7 cellular contexts compared by ENCODE assay signal in the genomic region with DNA sequence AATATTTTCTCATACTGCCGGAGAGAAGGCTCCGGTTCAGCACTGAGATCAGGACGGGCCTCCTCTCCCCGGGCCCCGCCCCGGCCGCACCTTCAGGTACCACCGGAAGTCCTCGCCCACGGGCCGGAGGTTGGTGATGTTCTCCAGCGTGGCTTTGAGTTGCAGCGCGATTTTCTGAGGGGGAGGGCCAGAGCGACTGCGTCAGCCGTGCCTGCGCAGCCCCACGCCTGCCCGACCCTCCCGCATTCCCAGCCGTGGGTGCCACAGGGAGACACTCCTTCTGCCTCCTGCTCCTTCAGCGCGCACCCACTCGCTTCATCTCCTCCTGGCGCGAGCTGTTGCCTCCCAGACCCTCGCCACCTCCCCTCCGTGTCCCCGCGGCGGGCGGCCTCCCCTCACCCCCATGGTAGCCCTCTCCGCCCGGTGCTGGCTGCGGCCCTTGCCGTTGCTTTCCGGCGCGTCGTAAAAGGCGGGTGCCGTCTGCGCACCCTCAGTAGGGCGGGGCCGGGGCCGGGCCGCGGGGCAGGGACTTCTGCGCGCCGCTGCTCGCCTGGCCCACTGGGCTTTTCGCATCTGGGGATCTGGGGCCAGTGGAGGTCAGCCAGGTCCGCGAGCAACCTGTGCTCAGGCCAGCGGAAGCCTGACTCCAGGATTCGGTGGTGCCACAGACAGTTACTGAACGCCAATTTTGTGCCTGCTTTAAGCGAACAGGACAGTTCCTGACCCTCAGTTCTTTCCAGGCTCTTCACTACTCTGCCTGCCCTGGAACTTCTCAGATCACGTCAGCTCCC. TPM values are rescaled to one million over a fixed set of nuclear protein-coding genes. Genes with fewer than 3 reads are reported as not detected.
DNase-seq lines count a peak whose midpoint lies in the region; ATAC-seq and TF ChIP-seq lines count a peak whose summit lies in the region.

CZIB (minus strand) TSS at position 464 of the 791 bp plus-strand sequence; CDS start at position 405, 59 bp downstream.

- peak; percentile 89 for ATAC-seq in GM18505 (IDR thresholded peaks at IDR 0.05; ENCODE audit: unreplicated experiment)
- peak; percentile 87 for ATAC-seq in HG02973 (IDR thresholded peaks at IDR 0.05; ENCODE audit: unreplicated experiment)

- peaks cover 15% of the 10 kb centered on the region for H3K79me2 ChIP-seq in hepatocyte

- H2AFZ ChIP-seq in hepatocyte = peak within 1 kb of the TSS; percentile 45

- no peaks in the 10 kb centered on the region for H4K20me1 ChIP-seq in hepatocyte (ENCODE audit: insufficient read depth, poor library complexity, severe bottlenecking)

- TF ChIP-seq POLR2A in GM18505 (IDR thresholded peaks at IDR 0.05; ENCODE audit: borderline replicate concordance, extremely low read depth, insufficient read depth, insufficient read length) = peak; percentile 97

- peak; percentile 97 for DNase-seq in NCI-H2029 (lab: John Stamatoyannopoulos, UW)
- peak; percentile 88 for DNase-seq in T-helper 9 cell
- DNase-seq in astrocyte of the hippocampus (ENCODE audit: low read depth, low spot score) = peak; percentile 97
- peak; percentile 97 for DNase-seq in hepatocyte (ENCODE audit: low spot score)
- DNase-seq in retina = peak; percentile 97

- peak within 1 kb of the TSS; percentile 98 for H3K27ac ChIP-seq in hepatocyte

- H3K9me3 ChIP-seq in hepatocyte (ENCODE audit: low read depth) = no peaks in the 10 kb centered on the region

- H3K4me2 ChIP-seq in hepatocyte = peak within 1 kb of the TSS; percentile 80

- peak within 1 kb of the TSS; percentile 72 for H3K4me3 ChIP-seq in hepatocyte

- under 1% methylated on average over 54 of the region's 61 CpGs for WGBS in hepatocyte (ENCODE audit: low lambda C conversion rate, missing lambda C conversion rate)

- H3K4me1 ChIP-seq in hepatocyte (ENCODE audit: insufficient read depth) = peaks cover 12% of the 10 kb centered on the region

- no peak for TF ChIP-seq CTCF in hepatocyte (IDR thresholded peaks at IDR 0.05; ENCODE audit: poor library complexity)

- no peaks in the 10 kb centered on the region for H3K9me2 ChIP-seq in hepatocyte (replicated peaks; ENCODE audit: insufficient read depth)

- H3K27me3 ChIP-seq in hepatocyte = no peaks in the 10 kb centered on the region

- no peaks in the 10 kb centered on the region for H3K36me3 ChIP-seq in hepatocyte (replicated peaks; ENCODE audit: insufficient read depth, low read depth)

RNA-seq across cellular contexts. Expression of gene CZIB, which starts in this region (rescaled TPM):
- 40.7 and 51.9 TPM in 2 replicates for total RNA-seq in hepatocyte
- polyA plus RNA-seq in hepatocyte = 53.9 and 61.0 TPM in 2 replicates

Comparison
In these comparisons a context has a peak if more than half of its experiments do, and no peak if none do; other contexts are left out.
1. Peak in every context shown above with its lines: DNase-seq, ATAC-seq, H3K4me3 ChIP-seq and H3K27ac ChIP-seq.